In the genomic region with DNA sequence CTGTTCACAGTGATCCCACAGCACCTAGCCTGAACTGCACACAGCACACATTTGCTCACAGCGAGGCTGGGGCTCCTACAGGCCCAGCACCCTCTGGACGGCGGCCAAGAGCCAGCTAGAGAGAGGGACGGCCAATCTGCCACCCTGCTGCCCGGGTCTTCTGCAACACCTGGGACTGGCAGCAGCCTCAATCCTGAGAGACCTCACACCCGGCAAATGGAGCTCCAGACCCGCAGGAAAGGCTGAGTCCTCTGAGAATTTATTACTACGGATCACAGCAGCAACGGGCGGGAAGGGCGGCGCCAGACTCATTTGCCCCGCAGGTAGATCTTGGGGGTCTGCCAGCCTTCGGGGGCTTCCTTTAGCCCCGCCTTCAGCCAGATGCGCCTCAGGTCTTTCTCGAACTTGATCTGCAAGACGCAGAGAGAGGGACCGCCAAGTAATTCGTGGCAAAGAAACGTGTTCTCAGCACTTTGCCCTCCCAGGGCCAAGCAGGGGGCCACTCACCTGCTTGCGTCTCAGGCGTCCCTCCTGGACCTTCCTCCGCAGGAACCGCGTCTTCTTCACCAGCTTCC, we compare ENCODE assay signal across 1 cellular context.
TF ChIP-seq lines count a peak whose summit lies in the region.

No MANE protein-coding gene starts in this region.

TF ChIP-seq in endothelial cell of umbilical vein, 7 proteins besides CTCF, POLR2A, EP300 and RAD21:
- TF ChIP-seq MYC (IDR thresholded peaks at IDR 0.05; ENCODE audit: low read depth, low read length) (no peak), JUN (IDR thresholded peaks at IDR 0.05; ENCODE audit: borderline replicate concordance, insufficient read depth, insufficient read length, low read depth) (no peak), EZH2 (IDR thresholded peaks at IDR 0.05; ENCODE audit: borderline replicate concordance, low read depth, low read length, severe bottlenecking) (no peak), FOS (IDR thresholded peaks at IDR 0.05; ENCODE audit: borderline replicate concordance, insufficient read depth, low read length) (no peak), POLR2AphosphoS5 (IDR thresholded peaks at IDR 0.05; ENCODE audit: insufficient read depth, low read depth, low read length) (no peak), GATA2 (IDR thresholded peaks at IDR 0.05; ENCODE audit: insufficient read depth, insufficient read length, low read depth, low read length) (no peak)
